In the genomic region with DNA sequence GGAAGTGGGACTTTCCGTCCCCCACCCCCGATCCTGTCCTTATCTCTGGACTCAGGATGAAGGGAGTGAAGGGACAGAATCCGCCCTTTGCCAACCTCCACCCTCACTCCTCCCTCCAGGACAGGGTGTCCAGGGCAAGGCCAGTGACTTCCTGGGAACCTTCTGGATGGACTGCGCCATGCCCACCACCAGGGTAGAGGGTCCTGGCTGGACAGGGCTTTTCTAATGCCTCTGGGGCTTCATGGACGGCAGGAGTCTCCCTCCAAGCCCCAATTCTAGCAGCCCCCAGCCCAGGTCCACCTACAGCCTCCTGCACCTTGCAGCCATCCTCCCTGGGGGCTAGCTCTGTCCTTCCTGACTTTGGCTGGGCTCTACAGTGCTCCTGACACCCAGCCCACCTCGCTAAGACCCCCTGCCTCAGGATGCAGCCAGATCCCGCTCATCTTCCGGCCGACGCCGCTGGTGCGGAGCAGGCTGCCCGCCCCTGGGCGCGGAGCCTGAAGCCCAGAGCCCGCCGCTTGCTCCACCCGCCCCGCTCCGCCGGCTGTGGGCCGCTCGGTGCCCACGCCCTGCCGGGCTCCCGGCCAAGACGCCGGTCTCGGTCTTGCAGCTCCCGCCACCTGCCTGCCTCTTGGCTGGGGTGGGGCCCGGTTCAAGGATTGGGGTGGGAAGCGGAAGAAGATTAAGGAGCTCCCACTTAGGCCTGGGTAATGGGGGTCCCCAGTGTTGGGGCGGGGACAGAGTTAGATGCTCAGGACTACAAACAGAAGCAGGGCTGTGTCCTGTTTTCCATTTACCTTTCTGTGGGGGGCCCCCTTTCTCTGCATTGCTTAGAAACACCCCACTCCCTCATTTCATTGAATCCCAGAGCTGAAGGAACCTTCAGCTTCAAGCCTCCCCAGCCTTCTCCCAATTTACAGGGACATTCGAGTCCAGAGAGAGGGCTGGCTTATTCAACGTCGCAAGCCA, we compare ENCODE assay signal across 9 cellular contexts.
DNase-seq lines count a peak whose midpoint lies in the region; ATAC-seq and TF ChIP-seq lines count a peak whose summit lies in the region.
"Had no signal": no experiment of that assay in that cellular context is flagged by ENCODE, and none has a peak within 500 bp of the region (broad histone marks: within the 10 kb centered on the region; RNA-seq: fewer than 3 reads in every experiment).

No MANE protein-coding gene starts in this region.

- peak; percentile 55 for ATAC-seq in naive thymus-derived CD4-positive, alpha-beta T cell
- ATAC-seq in HG03095 (IDR thresholded peaks at IDR 0.05; ENCODE audit: unreplicated experiment): no peak

- POLR2A ChIA-PET in naive thymus-derived CD4-positive, alpha-beta T cell (lab: Charles Lee): interaction anchor here (1.4 to 1.6 kb wide), 2 partner anchors 15 to 19 kb away, joined by 4 to 6 read pairs; no protein-coding TSS in a partner anchor

- peak; percentile 20 to 69 (median 40) for DNase-seq in NCI-H1417 (lab: John Stamatoyannopoulos, UW)
- DNase-seq in NCI-H1417 treated with DMSO at 0.1 percent for 48 hours (lab: John Stamatoyannopoulos, UW): no peak
- peak; percentile 7 for DNase-seq in NCI-H526 treated with DMSO at 0.1 percent for 48 hours (lab: John Stamatoyannopoulos, UW)
- no peak for DNase-seq in coronary artery (ENCODE audit: low spot score)
- DNase-seq in naive thymus-derived CD4-positive, alpha-beta T cell: peak in 5 of 9 donors; percentile 24 to 48 (median 29)
- no peak for DNase-seq in T-helper 2 cell
- DNase-seq in GM20000 (ENCODE audit: low spot score): no peak

- H3K4me1 Mint-ChIP-seq in naive thymus-derived CD4-positive, alpha-beta T cell: peaks cover 12 to 55% (median 50%) of the 10 kb centered on the region in 7 donors

- intact Hi-C loops in naive thymus-derived CD4-positive, alpha-beta T cell (cut with micrococcal nuclease): no loop called here

- peak overlapping the region in 4 of 9 donors; percentile 4 to 62 (median 38) for H3K27ac Mint-ChIP-seq in naive thymus-derived CD4-positive, alpha-beta T cell

- peaks cover 0 to 50% of the 10 kb centered on the region in 2 donors for H3K4me1 ChIP-seq in naive thymus-derived CD4-positive, alpha-beta T cell (ENCODE audit: control insufficient read depth in 2 of 2, insufficient read depth in 2 of 2, low read length in 2 of 2)

- no peaks in the 10 kb centered on the region for H3K36me3 ChIP-seq in naive thymus-derived CD4-positive, alpha-beta T cell (ENCODE audit: control insufficient read depth in 2 of 3, insufficient read depth in 3 of 3, low read length in 3 of 3)

- H3K9me3 ChIP-seq in naive thymus-derived CD4-positive, alpha-beta T cell (ENCODE audit: control insufficient read depth in 2 of 3, low read length in 3 of 3): no peaks in the 10 kb centered on the region

- peaks cover 7 to 36% (median 12%) of the 10 kb centered on the region in 5 donors for H3K27me3 Mint-ChIP-seq in naive thymus-derived CD4-positive, alpha-beta T cell

- H3K4me3 Mint-ChIP-seq in naive thymus-derived CD4-positive, alpha-beta T cell: peak overlapping the region in 8 of 10 donors; percentile 20 to 80 (median 72)

- H3K27me3 ChIP-seq in naive thymus-derived CD4-positive, alpha-beta T cell (ENCODE audit: control insufficient read depth in 2 of 2, insufficient read depth in 2 of 2, low read length in 2 of 2): no peaks in the 10 kb centered on the region

- CTCF ChIA-PET in naive thymus-derived CD4-positive, alpha-beta T cell (lab: Charles Lee): no interaction called here

- H3K36me3 Mint-ChIP-seq in naive thymus-derived CD4-positive, alpha-beta T cell: peaks cover 0 to under 1% (median 0%) of the 10 kb centered on the region in 5 donors

- no peak overlapping the region for H3K27ac ChIP-seq in coronary artery
- no peak overlapping the region for H3K27ac ChIP-seq in naive thymus-derived CD4-positive, alpha-beta T cell (ENCODE audit: low read depth, low read length)
- H3K27ac ChIP-seq: 22Rv1 had no signal

- H3K4me3 ChIP-seq in coronary artery: peak overlapping the region; percentile 62
- H3K4me3 ChIP-seq in naive thymus-derived CD4-positive, alpha-beta T cell (ENCODE audit: low read length): peak overlapping the region; percentile 5

- TF ChIP-seq CTCF in coronary artery (IDR thresholded peaks at IDR 0.05) (no peak), GM20000 (IDR thresholded peaks at IDR 0.05; ENCODE audit: extremely low read depth, missing control alignments) (no peak)

- H3K9me3 Mint-ChIP-seq in naive thymus-derived CD4-positive, alpha-beta T cell: no peaks in the 10 kb centered on the region

Comparison
In these comparisons a context has a peak if more than half of its experiments do, and no peak if none do; other contexts are left out.
1. DNase-seq: peak in NCI-H1417 (3 of 3), NCI-H526 treated with DMSO at 0.1 percent for 48 hours (single experiment) and naive thymus-derived CD4-positive, alpha-beta T cell (5 of 9); none in NCI-H1417 treated with DMSO at 0.1 percent for 48 hours (single experiment), coronary artery (single experiment), T-helper 2 cell (0 of 5) and GM20000 (single experiment).